In the genomic region with DNA sequence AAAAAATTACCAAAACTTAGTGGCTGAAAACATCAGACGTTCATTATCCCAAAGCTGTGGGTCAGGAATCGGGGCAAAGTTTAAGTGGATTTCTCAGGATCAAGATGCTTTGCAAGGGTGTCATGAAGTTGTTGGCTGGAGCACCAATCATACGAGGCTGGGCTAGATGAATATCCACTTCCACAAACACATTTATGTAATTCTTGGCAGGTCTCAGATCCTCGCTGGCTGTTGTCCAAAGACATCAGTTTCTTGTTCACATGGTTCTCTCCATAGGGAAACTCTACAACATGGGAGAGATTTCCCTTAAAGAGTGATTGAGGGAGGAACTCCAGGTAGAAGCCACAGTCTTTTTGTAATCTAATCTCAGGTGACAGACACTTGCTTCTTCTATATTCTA, we compare ENCODE assay signal across 23 cellular contexts. TPM values are rescaled to one million over a fixed set of nuclear protein-coding genes. Genes with fewer than 3 reads are reported as not detected.
DNase-seq lines count a peak whose midpoint lies in the region; ATAC-seq and TF ChIP-seq lines count a peak whose summit lies in the region.
"Had no signal": no experiment of that assay in that cellular context is flagged by ENCODE, and none has a peak within 500 bp of the region (broad histone marks: within the 10 kb centered on the region; RNA-seq: fewer than 3 reads in every experiment).

No MANE protein-coding gene starts in this region.

- H3K4me1 Mint-ChIP-seq in stimulated activated naive CD8-positive, alpha-beta T cell treated with anti-CD3 and anti-CD28 coated beads, Interleukin-15, amount 100 ng/mL, for 72 hours: no peaks in the 10 kb centered on the region
- H3K4me1 Mint-ChIP-seq: CD4-positive, CD25-positive, alpha-beta regulatory T cell; GM23338 had no signal

- DNase-seq in astrocyte of the hippocampus (ENCODE audit: low read depth, low spot score) (peak; percentile 9), dermis blood vessel endothelial cell (peak; percentile 41), psoas muscle (no peak), ovary (no peak), ureter (ENCODE audit: low spot score) (no peak)
- DNase-seq in stimulated activated naive CD8-positive, alpha-beta T cell treated with anti-CD3 and anti-CD28 coated beads, Interleukin-15, amount 100 ng/mL, for 72 hours: no peak
- DNase-seq: CD4-positive, CD25-positive, alpha-beta regulatory T cell; DMS79 treated with DMSO at 0.1 percent for 48 hours; KBM-7; NCI-H1436; NCI-H187 treated with DMSO at 0.1 percent for 48 hours; NCI-H2107; NCI-H748 treated with DMSO at 0.1 percent for 48 hours; SIG-M5; SK-N-SH had no signal

- TF ChIP-seq POLR2A in ovary (IDR thresholded peaks at IDR 0.05): no peak

- H3K27ac ChIP-seq in psoas muscle (peak overlapping the region; percentile 71), ovary (no peak overlapping the region)

- TF ChIP-seq CTCF in psoas muscle (IDR thresholded peaks at IDR 0.05) (no peak), ovary (IDR thresholded peaks at IDR 0.05) (no peak)

- H3K27me3 ChIP-seq in psoas muscle (ENCODE audit: insufficient read depth in 3 of 3, low read length in 2 of 3) (no peaks in the 10 kb centered on the region), ovary (no peaks in the 10 kb centered on the region)

- H3K36me3 ChIP-seq in psoas muscle (ENCODE audit: insufficient read depth in 1 of 2, low read depth in 1 of 2) (no peaks in the 10 kb centered on the region), ovary (no peaks in the 10 kb centered on the region)
- H3K36me3 ChIP-seq: HAP-1 had no signal

- TF ChIP-seq EP300 in ovary (IDR thresholded peaks at IDR 0.05): no peak

- H3K9me3 ChIP-seq in psoas muscle (no peaks in the 10 kb centered on the region), ovary (no peaks in the 10 kb centered on the region)
- H3K9me3 ChIP-seq: HAP-1, SK-N-SH had no signal

- H3K4me3 ChIP-seq in psoas muscle: no peak overlapping the region
- no peak overlapping the region for H3K4me3 ChIP-seq in ovary
- H3K4me3 ChIP-seq: GM23338, HAP-1 had no signal

- no peak overlapping the region for H3K4me3 Mint-ChIP-seq in stimulated activated naive CD8-positive, alpha-beta T cell treated with anti-CD3 and anti-CD28 coated beads, Interleukin-15, amount 100 ng/mL, for 72 hours
- H3K4me3 Mint-ChIP-seq: CD4-positive, CD25-positive, alpha-beta regulatory T cell; GM23338 had no signal

- H3K27me3 Mint-ChIP-seq in stimulated activated naive CD8-positive, alpha-beta T cell treated with anti-CD3 and anti-CD28 coated beads, Interleukin-15, amount 100 ng/mL, for 72 hours: no peaks in the 10 kb centered on the region
- H3K27me3 Mint-ChIP-seq: CD4-positive, CD25-positive, alpha-beta regulatory T cell had no signal

- peaks cover 24% of the 10 kb centered on the region for H3K4me1 ChIP-seq in psoas muscle
- peaks cover 3% of the 10 kb centered on the region for H3K4me1 ChIP-seq in ovary (ENCODE audit: insufficient read depth)
- H3K4me1 ChIP-seq: HAP-1 had no signal

- no peak overlapping the region for H3K27ac Mint-ChIP-seq in stimulated activated naive CD8-positive, alpha-beta T cell treated with anti-CD3 and anti-CD28 coated beads, Interleukin-15, amount 100 ng/mL, for 72 hours
- H3K27ac Mint-ChIP-seq: CD4-positive, CD25-positive, alpha-beta regulatory T cell; GM23338 had no signal

- no peaks in the 10 kb centered on the region for H3K9me3 Mint-ChIP-seq in stimulated activated naive CD8-positive, alpha-beta T cell treated with anti-CD3 and anti-CD28 coated beads, Interleukin-15, amount 100 ng/mL, for 72 hours
- H3K9me3 Mint-ChIP-seq: GM23338 had no signal

- 26 to 36% (median 34%) methylated on average over 4 of the region's 4 CpGs for WGBS in psoas muscle, 3 donors
- WGBS in ovary, 3 donors: 71 to 87% (median 77%) methylated on average over 4 of the region's 4 CpGs

- intact Hi-C loops in psoas muscle (cut with DNase I) (no loop called here), ovary (cut with DNase I) (no loop called here)

- ATAC-seq in psoas muscle (no peak), HG03175 (IDR thresholded peaks at IDR 0.05; ENCODE audit: unreplicated experiment) (no peak)
- ATAC-seq in stimulated activated naive CD8-positive, alpha-beta T cell treated with anti-CD3 and anti-CD28 coated beads, Interleukin-15, amount 100 ng/mL, for 72 hours: no peak
- ATAC-seq: GM23338, Panc1 had no signal

RNA-seq across cellular contexts. Expression of gene CCDC192, which starts 20.2 kb away (rescaled TPM):
- total RNA-seq in dermis blood vessel endothelial cell: not detected in 2 replicates
- 1 to 10 TPM in 1 of 4 donors, not detected in 3; 1.2 TPM for total RNA-seq in psoas muscle
- polyA plus RNA-seq in psoas muscle: under 1 TPM in 2 of 3 donors, not detected in 1; 0.12 to 0.19 TPM
- 1 to 10 TPM in 3 of 7 donors, under 1 TPM in 3, not detected in 1; 0.26 to 2.6 (median 1.00) TPM for total RNA-seq in ovary
- under 1 TPM; 0.91 to 0.92 TPM for polyA plus RNA-seq in ovary
- total RNA-seq in ureter: 1.2 TPM
- total RNA-seq: CD4-positive, CD25-positive, alpha-beta regulatory T cell; G401; GM23338; HT1080; NCI-H460 had no signal
- polyA plus RNA-seq: BJ, SK-N-SH had no signal

RNA-seq across cellular contexts. Expression of gene CTXN3, which starts 34.1 kb away (rescaled TPM):
- total RNA-seq in dermis blood vessel endothelial cell (not detected in 2 replicates), psoas muscle (under 1 TPM in 2 of 4 donors, not detected in 2; 0.61 to 0.69 TPM), ovary (not detected), ureter (not detected)
- polyA plus RNA-seq in psoas muscle (under 1 TPM in 2 of 3 donors, not detected in 1; 0.06 to 0.40 TPM), ovary (not detected)
- total RNA-seq: CD4-positive, CD25-positive, alpha-beta regulatory T cell; G401; GM23338; HT1080; NCI-H460 had no signal
- polyA plus RNA-seq: BJ; CD4-positive, CD25-positive, alpha-beta regulatory T cell; GM23338; SK-N-SH had no signal

Comparison
In these comparisons a context has a peak if more than half of its experiments do, and no peak if none do; other contexts are left out.
1. DNase-seq: peak in astrocyte of the hippocampus (single experiment) and dermis blood vessel endothelial cell (single experiment); none in psoas muscle (0 of 2), ovary (0 of 5), stimulated activated naive CD8-positive, alpha-beta T cell treated with anti-CD3 and anti-CD28 coated beads, Interleukin-15, amount 100 ng/mL, for 72 hours (0 of 2) and ureter (single experiment).